ENCODE assay signal across 18 cellular contexts in genomic region chr14:80988192-80988591, GRCh38. TPM values are rescaled to one million over a fixed set of nuclear protein-coding genes. Genes with fewer than 3 reads are reported as not detected.
A peak's percentile ranks its signal among the peaks of the same experiment; 100 is the strongest.
DNase-seq lines count a peak whose midpoint lies in the region; ATAC-seq and TF ChIP-seq lines count a peak whose summit lies in the region.
"Had no signal": no experiment of that assay in that cellular context is flagged by ENCODE, and none has a peak within 500 bp of the region (broad histone marks: within the 10 kb centered on the region; RNA-seq: fewer than 3 reads in every experiment).

No MANE protein-coding gene starts in this region.

- H4K20me1 ChIP-seq in Karpas-422 (ENCODE audit: insufficient read depth, low read depth, low read length) = no peaks in the 10 kb centered on the region

- no peak overlapping the region for H3K27ac ChIP-seq in Karpas-422 (ENCODE audit: low read length)
- H3K27ac ChIP-seq: C4-2B, KMS-11, Peyer's patch had no signal

- no peaks in the 10 kb centered on the region for H3K9me3 Mint-ChIP-seq in natural killer cell treated with Interleukin-12 subunit alpha and Interleukin-12 subunit beta and Interleukin-15 and Interleukin-18, amount 100 ng/mL, for 72 hours
- no peaks in the 10 kb centered on the region for H3K9me3 Mint-ChIP-seq in natural killer cell
- H3K9me3 Mint-ChIP-seq: CD8-positive, alpha-beta T cell had no signal

- H3K36me3 ChIP-seq in Karpas-422 (ENCODE audit: insufficient read depth, low read length) = no peaks in the 10 kb centered on the region
- H3K36me3 ChIP-seq: Peyer's patch had no signal

- intact Hi-C loops in natural killer cell (cut with micrococcal nuclease) = no loop called here

- TF ChIP-seq CTCF in natural killer cell (IDR thresholded peaks at IDR 0.05) = no peak

- no peak overlapping the region for H3K4me2 ChIP-seq in Karpas-422 (ENCODE audit: low read depth, low read length, poor library complexity, severe bottlenecking)
- H3K4me2 ChIP-seq: KMS-11 had no signal

- H3K9me3 ChIP-seq in Karpas-422 (ENCODE audit: low read length) = no peaks in the 10 kb centered on the region
- H3K9me3 ChIP-seq: Caco-2, Peyer's patch had no signal

- H3K4me3 Mint-ChIP-seq in natural killer cell treated with Interleukin-12 subunit alpha and Interleukin-12 subunit beta and Interleukin-15 and Interleukin-18, amount 100 ng/mL, for 72 hours = no peak overlapping the region
- no peak overlapping the region for H3K4me3 Mint-ChIP-seq in natural killer cell
- H3K4me3 Mint-ChIP-seq: CD8-positive, alpha-beta T cell had no signal

- ATAC-seq in natural killer cell treated with Interleukin-12 subunit alpha and Interleukin-12 subunit beta and Interleukin-15 and Interleukin-18, amount 100 ng/mL, for 72 hours = peak; percentile 45 to 50
- ATAC-seq in natural killer cell = no peak
- no peak for ATAC-seq in GM21528 (IDR thresholded peaks at IDR 0.05; ENCODE audit: low FRiP score, unreplicated experiment)

- H3K9me2 ChIP-seq in Karpas-422 (replicated peaks; ENCODE audit: insufficient read depth, low read length) = no peaks in the 10 kb centered on the region

- H3K27me3 Mint-ChIP-seq in natural killer cell treated with Interleukin-12 subunit alpha and Interleukin-12 subunit beta and Interleukin-15 and Interleukin-18, amount 100 ng/mL, for 72 hours = peaks cover 0 to 5% of the 10 kb centered on the region in 2 donors
- H3K27me3 Mint-ChIP-seq in natural killer cell (ENCODE audit: low read depth in 2 of 2) = peaks cover 0 to 5% of the 10 kb centered on the region in 2 donors

- H3K27ac Mint-ChIP-seq in natural killer cell treated with Interleukin-12 subunit alpha and Interleukin-12 subunit beta and Interleukin-15 and Interleukin-18, amount 100 ng/mL, for 72 hours = no peak overlapping the region
- H3K27ac Mint-ChIP-seq in natural killer cell = no peak overlapping the region
- H3K27ac Mint-ChIP-seq: CD8-positive, alpha-beta T cell had no signal

- no peaks in the 10 kb centered on the region for H3K4me1 Mint-ChIP-seq in natural killer cell treated with Interleukin-12 subunit alpha and Interleukin-12 subunit beta and Interleukin-15 and Interleukin-18, amount 100 ng/mL, for 72 hours (ENCODE audit: low read depth in 2 of 2)
- H3K4me1 Mint-ChIP-seq in natural killer cell = no peaks in the 10 kb centered on the region

- no peaks in the 10 kb centered on the region for H3K79me2 ChIP-seq in Karpas-422 (ENCODE audit: low read length)

- H2AFZ ChIP-seq in Karpas-422 (ENCODE audit: low read length) = peak overlapping the region; percentile 41

- no peaks in the 10 kb centered on the region for H3K27me3 ChIP-seq in Karpas-422 (ENCODE audit: low read length)
- H3K27me3 ChIP-seq: Peyer's patch had no signal

- no peak for DNase-seq in natural killer cell treated with Interleukin-12 subunit alpha and Interleukin-12 subunit beta and Interleukin-15 and Interleukin-18, amount 100 ng/mL, for 72 hours (ENCODE audit: low spot score)
- DNase-seq in natural killer cell (no peak), Karpas-422 (peak; percentile 54), OCI-M1 (lab: John Stamatoyannopoulos, UW) (peak; percentile 7), AG08395 (ENCODE audit: low spot score) (no peak)
- no peak for DNase-seq in activated CD4-positive, alpha-beta T cell treated with anti-CD3 and anti-CD28 coated beads for 48 hours
- DNase-seq: EL, NCI-H2029 treated with DMSO at 0.1 percent for 48 hours had no signal

- H3K4me3 ChIP-seq in Karpas-422 (ENCODE audit: low read length) = no peak overlapping the region
- H3K4me3 ChIP-seq: Peyer's patch had no signal

- no peak overlapping the region for H3K9ac ChIP-seq in Karpas-422 (ENCODE audit: low read length)
- H3K9ac ChIP-seq: KMS-11 had no signal

- H3K4me1 ChIP-seq in Karpas-422 (ENCODE audit: low read length) = peaks cover 16% of the 10 kb centered on the region
- H3K4me1 ChIP-seq: Caco-2, Peyer's patch had no signal

- no peaks in the 10 kb centered on the region for H3K36me3 Mint-ChIP-seq in natural killer cell treated with Interleukin-12 subunit alpha and Interleukin-12 subunit beta and Interleukin-15 and Interleukin-18, amount 100 ng/mL, for 72 hours
- no peaks in the 10 kb centered on the region for H3K36me3 Mint-ChIP-seq in natural killer cell
- H3K36me3 Mint-ChIP-seq: CD8-positive, alpha-beta T cell had no signal

RNA-seq across cellular contexts. Expression of gene TSHR, which starts 32.8 kb away (rescaled TPM):
- total RNA-seq in natural killer cell treated with Interleukin-12 subunit alpha and Interleukin-12 subunit beta and Interleukin-15 and Interleukin-18, amount 100 ng/mL, for 72 hours = not detected
- under 1 TPM in 1 of 3 donors, not detected in 2; 0.80 TPM for total RNA-seq in natural killer cell
- total RNA-seq in Karpas-422 (2014; rRNA removed; shearing (Covaris generic); ENCODE audit: low replicate concordance) = not detected in 2 replicates
- total RNA-seq: A172; Caco-2; CD8-positive, alpha-beta T cell; H4; IMR-90; M059J; Peyer's patch had no signal

RNA-seq across cellular contexts. Expression of gene CEP128, which starts 46.7 kb away (rescaled TPM):
- 10 to 100 TPM; 18.1 to 42.2 TPM for total RNA-seq in natural killer cell treated with Interleukin-12 subunit alpha and Interleukin-12 subunit beta and Interleukin-15 and Interleukin-18, amount 100 ng/mL, for 72 hours
- 10 to 100 TPM; 14.4 to 16.7 (median 15.6) TPM for total RNA-seq in natural killer cell
- total RNA-seq in Karpas-422 (2014; rRNA removed; shearing (Covaris generic); ENCODE audit: low replicate concordance) = 28.3 and 29.3 TPM in 2 replicates

Comparison
In these comparisons a context has a peak if more than half of its experiments do, and no peak if none do; other contexts are left out.
1. ATAC-seq: peak in natural killer cell treated with Interleukin-12 subunit alpha and Interleukin-12 subunit beta and Interleukin-15 and Interleukin-18, amount 100 ng/mL, for 72 hours (2 of 2); none in natural killer cell (0 of 3) and GM21528 (single experiment).
2. DNase-seq: peak in Karpas-422 (single experiment) and OCI-M1 (single experiment); none in natural killer cell treated with Interleukin-12 subunit alpha and Interleukin-12 subunit beta and Interleukin-15 and Interleukin-18, amount 100 ng/mL, for 72 hours (single experiment), natural killer cell (single experiment), activated CD4-positive, alpha-beta T cell treated with anti-CD3 and anti-CD28 coated beads for 48 hours (single experiment) and AG08395 (single experiment).